In genomic region chr1:179016694-179017382, GRCh38 we compare ENCODE assay signal across 1 cellular context.
TF ChIP-seq lines count a peak whose summit lies in the region.

No MANE protein-coding gene starts in this region.

TF ChIP-seq in K562, 482 proteins besides CTCF, POLR2A, EP300 and RAD21 (continued from another document and continues in another):
- TF ChIP-seq E4F1 (CRISPR knock-in tag; IDR thresholded peaks at IDR 0.05; ENCODE audit: borderline replicate concordance): no peak
- TF ChIP-seq PCBP2 (IDR thresholded peaks at IDR 0.05; ENCODE audit: low read depth, low read length, poor library complexity, severe bottlenecking): no peak
- TF ChIP-seq SNAPC5 (CRISPR knock-in tag; IDR thresholded peaks at IDR 0.05): no peak
- TF ChIP-seq HOMEZ (CRISPR knock-in tag; IDR thresholded peaks at IDR 0.05): no peak
- TF ChIP-seq HDGF (IDR thresholded peaks at IDR 0.05): no peak
- TF ChIP-seq ZBTB43 (CRISPR knock-in tag; IDR thresholded peaks at IDR 0.05): no peak
- TF ChIP-seq ELK1 (CRISPR knock-in tag; IDR thresholded peaks at IDR 0.05): no peak
- TF ChIP-seq HDAC2 (IDR thresholded peaks at IDR 0.05): peak; percentile 76
- TF ChIP-seq SMARCB1 (IDR thresholded peaks at IDR 0.05; ENCODE audit: insufficient read length, low read depth): peak; percentile 3
- no peak for TF ChIP-seq RBM22 (IDR thresholded peaks at IDR 0.05; ENCODE audit: low read depth, low read length, poor library complexity, severe bottlenecking)
- TF ChIP-seq CHD1 (IDR thresholded peaks at IDR 0.05; ENCODE audit: low read length): no peak
- no peak for TF ChIP-seq ZNF444 (CRISPR knock-in tag; IDR thresholded peaks at IDR 0.05)
- TF ChIP-seq ZNF695 (CRISPR knock-in tag; IDR thresholded peaks at IDR 0.05): no peak
- TF ChIP-seq FOXO4 (CRISPR knock-in tag; IDR thresholded peaks at IDR 0.05): no peak
- TF ChIP-seq FOS (IDR thresholded peaks at IDR 0.05; ENCODE audit: extremely low read depth, insufficient read length): no peak
- no peak for TF ChIP-seq TAL1 (IDR thresholded peaks at IDR 0.05)
- TF ChIP-seq E2F6 (IDR thresholded peaks at IDR 0.05; ENCODE audit: borderline replicate concordance in 1 of 2, extremely low read depth in 1 of 2, insufficient read depth in 1 of 2, insufficient read length in 1 of 2, low read depth in 1 of 2, low read length in 1 of 2, poor library complexity in 1 of 2, severe bottlenecking in 1 of 2): no peak
- 0 out of 4 replicates have a peak, but pooled peaks of 1 of the 2 experiments have one; percentile 36 for TF ChIP-seq NONO (IDR thresholded peaks at IDR 0.05; ENCODE audit: low read depth in 2 of 2, low read length in 1 of 2)
- TF ChIP-seq PRPF4 (IDR thresholded peaks at IDR 0.05; ENCODE audit: insufficient read depth, low read depth, low read length, poor library complexity, severe bottlenecking): no peak
- no peak for TF ChIP-seq ZNF121 (CRISPR knock-in tag; conservative IDR thresholded peaks at IDR 0.05)
- no peak for TF ChIP-seq USF1 (CRISPR knock-in tag; IDR thresholded peaks at IDR 0.05)
- TF ChIP-seq NFIX (CRISPR knock-in tag; IDR thresholded peaks at IDR 0.05; ENCODE audit: low read depth): no peak; the same call in 1 of the 2 replicates
- TF ChIP-seq NCOR1 (IDR thresholded peaks at IDR 0.05): peak; percentile 55; the same call in 1 of the 2 replicates
- TF ChIP-seq IRF9 (tag; IDR thresholded peaks at IDR 0.05): no peak
- no peak for TF ChIP-seq NKRF (IDR thresholded peaks at IDR 0.05; ENCODE audit: borderline replicate concordance)
- TF ChIP-seq FOXA3 (CRISPR knock-in tag; conservative IDR thresholded peaks at IDR 0.05 in 1 of 2, IDR thresholded peaks at IDR 0.05 in 1 of 2): no peak
- TF ChIP-seq RREB1 (CRISPR knock-in tag; IDR thresholded peaks at IDR 0.05): no peak
- TF ChIP-seq HOXB6 (CRISPR knock-in tag; IDR thresholded peaks at IDR 0.05; ENCODE audit: borderline replicate concordance): no peak
- no peak for TF ChIP-seq PTRF (tag; IDR thresholded peaks at IDR 0.05)
- no peak for TF ChIP-seq ZNF431 (CRISPR knock-in tag; IDR thresholded peaks at IDR 0.05)
- TF ChIP-seq UBTF (IDR thresholded peaks at IDR 0.05; ENCODE audit: borderline replicate concordance in 1 of 2, low read depth in 2 of 2, low read length in 2 of 2): no peak
- TF ChIP-seq IFI16 (CRISPR knock-in tag; IDR thresholded peaks at IDR 0.05): no peak
